ENCODE assay signal across 16 cellular contexts in genomic region chr3:134426660-134427181, GRCh38. TPM values are rescaled to one million over a fixed set of nuclear protein-coding genes. Genes with fewer than 3 reads are reported as not detected.
DNase-seq lines count a peak whose midpoint lies in the region; ATAC-seq, FAIRE-seq and TF ChIP-seq lines count a peak whose summit lies in the region.
"Had no signal": no experiment of that assay in that cellular context is flagged by ENCODE, and none has a peak within 500 bp of the region (broad histone marks: within the 10 kb centered on the region; RNA-seq: fewer than 3 reads in every experiment).

No MANE protein-coding gene starts in this region.

- H3K27me3 ChIP-seq in IMR-90 (ENCODE audit: control insufficient read depth, insufficient read depth, low read length) (no peaks in the 10 kb centered on the region), bronchial epithelial cell (ENCODE audit: control insufficient read depth, insufficient read depth, low read length) (no peaks in the 10 kb centered on the region)
- peaks cover 13% of the 10 kb centered on the region for H3K27me3 ChIP-seq in CD4-positive, alpha-beta T cell (ENCODE audit: control insufficient read depth, insufficient read depth, low read length)
- H3K27me3 ChIP-seq: vagina had no signal

- peak overlapping the region; percentile 94 for H3K56ac ChIP-seq in IMR-90 (ENCODE audit: extremely low read depth, insufficient read depth, low read length)

- no peaks in the 10 kb centered on the region for H3K9me3 ChIP-seq in IMR-90 (ENCODE audit: control insufficient read depth, insufficient read depth, low read length)
- H3K9me3 ChIP-seq in mesodermal cell (ENCODE audit: control insufficient read depth, low read length): no peaks in the 10 kb centered on the region
- H3K9me3 ChIP-seq in CD4-positive, alpha-beta T cell (ENCODE audit: control insufficient read depth, low read length): no peaks in the 10 kb centered on the region
- H3K9me3 ChIP-seq: vagina had no signal

- H3K4me1 ChIP-seq in IMR-90 (ENCODE audit: control insufficient read depth, insufficient read depth, low read length): peaks cover 32% of the 10 kb centered on the region
- H3K4me1 ChIP-seq in mesodermal cell (ENCODE audit: control insufficient read depth, insufficient read depth, low read length, poor library complexity, severe bottlenecking): peaks cover 34% of the 10 kb centered on the region
- H3K4me1 ChIP-seq: vagina had no signal

- peak overlapping the region; percentile 89 for H3K27ac ChIP-seq in IMR-90 (ENCODE audit: insufficient read depth, low read length)
- H3K27ac ChIP-seq in mesodermal cell (ENCODE audit: low read depth, low read length, severe bottlenecking): peak overlapping the region; percentile 85
- H3K27ac ChIP-seq in CD4-positive, alpha-beta T cell (ENCODE audit: low read depth, low read length): no peak overlapping the region
- H3K27ac ChIP-seq: vagina had no signal

- no peaks in the 10 kb centered on the region; the same call in 1 of the 2 replicates for H4K20me1 ChIP-seq in IMR-90 (ENCODE audit: insufficient read depth, low read length)

- peak overlapping the region; percentile 96 for H2BK120ac ChIP-seq in IMR-90 (ENCODE audit: low read depth, low read length)

- peak overlapping the region; percentile 100 for H2BK15ac ChIP-seq in IMR-90 (ENCODE audit: low read depth, low read length)

- peak overlapping the region; percentile 63 for H4K5ac ChIP-seq in IMR-90 (ENCODE audit: low read depth, low read length)

- peak overlapping the region; percentile 94 for H2BK20ac ChIP-seq in IMR-90 (ENCODE audit: low read depth, low read length)

- peak overlapping the region; percentile 89 for H3K14ac ChIP-seq in IMR-90 (replicated peaks; ENCODE audit: low read depth, low read length)

- peaks cover 0 to 24% of the 10 kb centered on the region in 2 experiments; a peak in 2 of 4 replicates for H3K79me1 ChIP-seq in IMR-90 (ENCODE audit: low read depth in 1 of 2, low read length in 2 of 2)

- peak overlapping the region; percentile 94 for H2AK9ac ChIP-seq in IMR-90 (replicated peaks; ENCODE audit: low read depth, low read length, poor library complexity)

- no peak; the same call in none of the 2 replicates for TF ChIP-seq POLR2A in IMR-90 (IDR thresholded peaks at IDR 0.05; ENCODE audit: low read depth, low read length)

- peak overlapping the region; percentile 70 for H3K18ac ChIP-seq in IMR-90 (ENCODE audit: low read depth, low read length)

- no peak overlapping the region for H3K27ac Mint-ChIP-seq in CD4-positive, alpha-beta T cell
- H3K27ac Mint-ChIP-seq: CD14-positive monocyte; naive thymus-derived CD8-positive, alpha-beta T cell had no signal

- no peak overlapping the region for H3K4me3 Mint-ChIP-seq in CD4-positive, alpha-beta T cell
- H3K4me3 Mint-ChIP-seq: CD14-positive monocyte; naive thymus-derived CD8-positive, alpha-beta T cell had no signal

- H4K8ac ChIP-seq in IMR-90 (ENCODE audit: low read depth in 2 of 2, low read length in 2 of 2): peak overlapping the region; percentile 77 to 95

- H3K4me3 ChIP-seq in IMR-90 (ENCODE audit: insufficient read depth, low read depth, low read length): no peak overlapping the region
- no peak overlapping the region for H3K4me3 ChIP-seq in bronchial epithelial cell (ENCODE audit: low read depth, low read length)
- no peak overlapping the region for H3K4me3 ChIP-seq in mesodermal cell (ENCODE audit: extremely low read depth, insufficient read depth, low read length, poor library complexity, severe bottlenecking)
- H3K4me3 ChIP-seq: vagina had no signal

- POLR2A ChIA-PET in IMR-90 (lab: Charles Lee; ENCODE audit: unreplicated experiment): interaction anchor here (0.6 to 1.1 kb wide), 3 partner anchors 29 to 55 kb away, joined by 3 to 5 read pairs (median 4); no protein-coding TSS in a partner anchor
- POLR2A ChIA-PET in CD4-positive, alpha-beta T cell (lab: Charles Lee): no interaction called here

- TF ChIP-seq CTCF in IMR-90 (conservative IDR thresholded peaks at IDR 0.05; ENCODE audit: low read depth, low read length) (no peak), bronchial epithelial cell (IDR thresholded peaks at IDR 0.05; ENCODE audit: insufficient read depth, low read length, severe bottlenecking) (no peak)
- no peak for TF ChIP-seq CTCF in CD4-positive, alpha-beta T cell (IDR thresholded peaks at IDR 0.05)

- peak overlapping the region; percentile 21 for H3K4me2 ChIP-seq in IMR-90 (ENCODE audit: low read depth, low read length)

- no TSS peak for BruUV-seq in IMR-90 (replicated peaks; lab: Mats Ljungman, UMichigan)

- H3K36me3 ChIP-seq in IMR-90 (ENCODE audit: control insufficient read depth, insufficient read depth, low read length): no peaks in the 10 kb centered on the region
- no peaks in the 10 kb centered on the region for H3K36me3 ChIP-seq in bronchial epithelial cell (ENCODE audit: control insufficient read depth, insufficient read depth, low read length)
- H3K36me3 ChIP-seq in mesodermal cell (ENCODE audit: control insufficient read depth, insufficient read depth, low read length): no peaks in the 10 kb centered on the region
- H3K36me3 ChIP-seq: vagina had no signal

- dilution Hi-C loops in IMR-90 (cut with HindIII; ENCODE audit: low sequenced_read_pairs, unreplicated experiment): no loop called here

- H3K9me1 ChIP-seq in IMR-90 (ENCODE audit: insufficient read depth, low read length): peaks cover 41% of the 10 kb centered on the region

- peak; percentile 65 for DNase-seq in AG08395 (ENCODE audit: low spot score)
- DNase-seq in IMR-90: peak; percentile 95
- DNase-seq in bronchial epithelial cell (ENCODE audit: low read depth): peak; percentile 12
- no peak for DNase-seq in CD4-positive, alpha-beta T cell
- no peak for DNase-seq in SW 1271 (lab: John Stamatoyannopoulos, UW)
- DNase-seq in NOMO-1 (lab: John Stamatoyannopoulos, UW; ENCODE audit: unreplicated experiment in 2 of 2): no peak
- no peak for DNase-seq in G401 (ENCODE audit: low spot score)
- DNase-seq: anterior cingulate cortex; naive thymus-derived CD8-positive, alpha-beta T cell; NCI-H1048; NCI-H510A treated with DMSO at 0.1 percent for 48 hours had no signal

- peaks cover 19% of the 10 kb centered on the region for H3K27me3 Mint-ChIP-seq in CD4-positive, alpha-beta T cell

- peak overlapping the region; percentile 82 for H2AFZ ChIP-seq in IMR-90 (replicated peaks; ENCODE audit: low read length, poor library complexity)

- intact Hi-C loops in IMR-90 (cut with micrococcal nuclease): loop anchor here (1.0 kb wide), 2 partner anchors 38 to 52 kb away; partner anchors contain the start of gene AMOTL2
- intact Hi-C loops in CD4-positive, alpha-beta T cell (cut with DNase I, micrococcal nuclease): no loop called here

- no peaks in the 10 kb centered on the region for H3K36me3 Mint-ChIP-seq in CD4-positive, alpha-beta T cell (ENCODE audit: low read depth)
- H3K36me3 Mint-ChIP-seq: CD14-positive monocyte; naive thymus-derived CD8-positive, alpha-beta T cell had no signal

- peak overlapping the region; percentile 98 for H3K4ac ChIP-seq in IMR-90 (ENCODE audit: low read depth, low read length)

- H3K9ac ChIP-seq in IMR-90 (ENCODE audit: low read depth, low read length): peak overlapping the region; percentile 32

- no peaks in the 10 kb centered on the region for H3K4me1 Mint-ChIP-seq in CD4-positive, alpha-beta T cell (ENCODE audit: low read depth)
- H3K4me1 Mint-ChIP-seq: CD14-positive monocyte; naive thymus-derived CD8-positive, alpha-beta T cell had no signal

- H3K9me3 Mint-ChIP-seq in CD4-positive, alpha-beta T cell: no peaks in the 10 kb centered on the region
- H3K9me3 Mint-ChIP-seq: CD14-positive monocyte; naive thymus-derived CD8-positive, alpha-beta T cell had no signal

- H2BK5ac ChIP-seq in IMR-90 (ENCODE audit: low read depth, low read length, poor library complexity, severe bottlenecking): peak overlapping the region; percentile 99

- peak; percentile 52 for ATAC-seq in IMR-90 (ENCODE audit: low read depth)
- no peak for ATAC-seq in CD4-positive, alpha-beta T cell (ENCODE audit: poor library complexity)
- ATAC-seq: naive thymus-derived CD8-positive, alpha-beta T cell; Right ventricle myocardium inferior had no signal

- H4K91ac ChIP-seq in IMR-90 (ENCODE audit: insufficient read depth, low read depth, low read length): peak overlapping the region; percentile 99

- FAIRE-seq in bronchial epithelial cell (lab: Jason Lieb, UNC): no peak
- FAIRE-seq: islet of Langerhans had no signal

- CTCF ChIA-PET in IMR-90 (lab: Yijun Ruan, JAX): interaction anchor here (1.3 to 2.4 kb wide), 3 partner anchors 10 to 41 kb away, joined by 3 to 6 read pairs (median 5); no protein-coding TSS in a partner anchor
- CTCF ChIA-PET in CD4-positive, alpha-beta T cell (lab: Charles Lee): no interaction called here

- peak overlapping the region; percentile 98 for H2AK5ac ChIP-seq in IMR-90 (ENCODE audit: low read depth, low read length)

- peak overlapping the region; percentile 87 for H3K23ac ChIP-seq in IMR-90 (ENCODE audit: low read depth, low read length)

- 79% methylated on average over 2 of the region's 9 CpGs; no CpG with 5 or more reads in 1 of the 2 experiments for WGBS in IMR-90 (ENCODE audit: extremely low coverage in 2 of 2, insufficient read length in 1 of 2), 2 experiments
- WGBS in mesodermal cell (ENCODE audit: insufficient coverage in 2 of 2), 2 experiments: 95 to 100% methylated on average over 3 to 5 of the region's 9 CpGs

- peak; percentile 9; the same call in 1 of the 2 replicates for TF ChIP-seq RAD21 in IMR-90 (IDR thresholded peaks at IDR 0.05; ENCODE audit: low read length)

- in situ Hi-C loops in IMR-90 (cut with MboI; ENCODE audit: low sequenced_read_pairs): loop anchor here (5.0 kb wide), 1 partner anchor 36 kb away; no protein-coding TSS in a partner anchor
- in situ Hi-C loops in G401 (cut with HindIII; ENCODE audit: low sequenced_read_pairs): no loop called here

RNA-seq across cellular contexts. Expression of gene AMOTL2, which starts 52.5 kb away (rescaled TPM):
- total RNA-seq in IMR-90 (2012; rRNA removed): 162 and 172 TPM in 2 replicates
- polyA plus RNA-seq in IMR-90 (2012; rRNA removed): 176 and 230 TPM in 2 replicates
- polyA plus RNA-seq in IMR-90 (2012; cell fraction: cytosol; rRNA removed): 168 and 220 TPM in 2 replicates
- 530 and 567 TPM in 2 replicates for polyA plus RNA-seq in IMR-90 (2012; cell fraction: nucleus; rRNA removed; ENCODE audit: low replicate concordance)
- total RNA-seq in bronchial epithelial cell: 54.2 and 89.9 TPM in 2 replicates
- 59.7 TPM for polyA plus RNA-seq in mesodermal cell (2013, experiment 1 of 2)
- 50.8 TPM for polyA plus RNA-seq in mesodermal cell (2013, experiment 2 of 2)
- not detected for total RNA-seq in CD4-positive, alpha-beta T cell
- total RNA-seq in G401 (2014; rRNA removed; shearing (Covaris generic)): 177 and 190 TPM in 2 replicates
- total RNA-seq: naive thymus-derived CD8-positive, alpha-beta T cell had no signal
- polyA plus RNA-seq: CD14-positive monocyte; naive thymus-derived CD8-positive, alpha-beta T cell had no signal

RNA-seq across cellular contexts. Expression of gene ANAPC13, which starts 59.1 kb away (rescaled TPM):
- total RNA-seq in IMR-90 (2012; rRNA removed) (43.4 and 82.8 TPM in 2 replicates), bronchial epithelial cell (45.3 and 66.4 TPM in 2 replicates)
- polyA plus RNA-seq in IMR-90 (2012; rRNA removed): 56.5 and 62.9 TPM in 2 replicates
- polyA plus RNA-seq in IMR-90 (2012; cell fraction: cytosol; rRNA removed): 9.9 and 21.7 TPM in 2 replicates
- polyA plus RNA-seq in IMR-90 (2012; cell fraction: nucleus; rRNA removed; ENCODE audit: low replicate concordance): 2.4 and 19.8 TPM in 2 replicates
- polyA plus RNA-seq in mesodermal cell (2013, experiment 1 of 2): 67.9 TPM
- polyA plus RNA-seq in mesodermal cell (2013, experiment 2 of 2): 72.7 TPM
- total RNA-seq in CD4-positive, alpha-beta T cell: 10 to 100 TPM; 12.9 to 16.8 TPM
- total RNA-seq in G401 (2014; rRNA removed; shearing (Covaris generic)): 120 and 127 TPM in 2 replicates

RNA-seq across cellular contexts. Expression of gene CEP63, which starts 59.1 kb away (rescaled TPM):
- total RNA-seq in IMR-90 (2012; rRNA removed) (6.5 and 16.1 TPM in 2 replicates), bronchial epithelial cell (10.3 and 22.4 TPM in 2 replicates)
- polyA plus RNA-seq in IMR-90 (2012; rRNA removed): 8.8 and 9.1 TPM in 2 replicates
- 2.5 and 4.2 TPM in 2 replicates for polyA plus RNA-seq in IMR-90 (2012; cell fraction: cytosol; rRNA removed)
- 3.7 and 5.7 TPM in 2 replicates for polyA plus RNA-seq in IMR-90 (2012; cell fraction: nucleus; rRNA removed; ENCODE audit: low replicate concordance)
- 25.3 TPM for polyA plus RNA-seq in mesodermal cell (2013, experiment 1 of 2)
- polyA plus RNA-seq in mesodermal cell (2013, experiment 2 of 2): 28.3 TPM
- total RNA-seq in CD4-positive, alpha-beta T cell: 10 to 100 TPM; 13.2 to 15.1 TPM
- 9.7 and 16.8 TPM in 2 replicates for total RNA-seq in G401 (2014; rRNA removed; shearing (Covaris generic))

Comparison
In these comparisons a context has a peak if more than half of its experiments do, and no peak if none do; other contexts are left out.
1. DNase-seq: peak in AG08395 (single experiment), IMR-90 (single experiment) and bronchial epithelial cell (single experiment); none in CD4-positive, alpha-beta T cell (0 of 10), SW 1271 (0 of 2), NOMO-1 (0 of 2) and G401 (single experiment).
2. RNA of gene AMOTL2, which starts 52.5 kb away (total RNA-seq): 177 to 190 TPM in G401, 162 to 172 TPM in IMR-90 and 54.2 to 89.9 TPM in bronchial epithelial cell; not detected in CD4-positive, alpha-beta T cell; every median in the first group is over 10 times any median in the second.